In genomic region chr3:170128977-170129431, GRCh38 we compare ENCODE assay signal across 8 cellular contexts. TPM values are rescaled to one million over a fixed set of nuclear protein-coding genes. Genes with fewer than 3 reads are reported as not detected.
DNase-seq lines count a peak whose midpoint lies in the region; ATAC-seq and TF ChIP-seq lines count a peak whose summit lies in the region.

No MANE protein-coding gene starts in this region.

- DNase-seq in AG08396 (ENCODE audit: low spot score) (peak; percentile 18), fibroblast of pulmonary artery (ENCODE audit: low read depth) (peak; percentile 22), NCI-H510A (lab: John Stamatoyannopoulos, UW) (no peak), SK-N-DZ (ENCODE audit: low spot score) (no peak), gastrocnemius medialis (no peak)

- H3K27me3 ChIP-seq in OCI-LY1 (ENCODE audit: insufficient read depth, low read length) (no peaks in the 10 kb centered on the region), gastrocnemius medialis (no peaks in the 10 kb centered on the region)

- in situ Hi-C loops in gastrocnemius medialis (cut with MboI; ENCODE audit: low sequenced_read_pairs in 4 of 4), result no loop called here

- intact Hi-C loops in gastrocnemius medialis (cut with DNase I; ENCODE audit: low total_unique reads), result no loop called here

- H3K9ac ChIP-seq in OCI-LY1 (ENCODE audit: low read length), result no peak overlapping the region

- H3K4me2 ChIP-seq in OCI-LY1 (ENCODE audit: low read length), result peak overlapping the region; percentile 16

- H3K27ac ChIP-seq in OCI-LY1 (ENCODE audit: low read depth, low read length, poor library complexity, severe bottlenecking), result peak overlapping the region; percentile 75
- no peak overlapping the region for H3K27ac ChIP-seq in gastrocnemius medialis

- H3F3A ChIP-seq in OCI-LY1 (ENCODE audit: insufficient read depth, low read length), result peaks cover 12% of the 10 kb centered on the region

- ATAC-seq in GM18517 (IDR thresholded peaks at IDR 0.05; ENCODE audit: unreplicated experiment), result peak; percentile 46
- ATAC-seq in HG02885 (IDR thresholded peaks at IDR 0.05; ENCODE audit: poor library complexity, unreplicated experiment), result peak; percentile 57
- no peak for ATAC-seq in gastrocnemius medialis

- H2AFZ ChIP-seq in OCI-LY1 (ENCODE audit: low read length), result no peak overlapping the region

- H3K4me1 ChIP-seq in OCI-LY1 (ENCODE audit: insufficient read depth, low read length, severe bottlenecking), result peaks cover 27% of the 10 kb centered on the region
- H3K4me1 ChIP-seq in gastrocnemius medialis, result no peaks in the 10 kb centered on the region

- no peak for TF ChIP-seq POLR2A in gastrocnemius medialis (IDR thresholded peaks at IDR 0.05)

- H3K9me3 ChIP-seq in OCI-LY1 (ENCODE audit: low read length) (peaks cover 8% of the 10 kb centered on the region; the same call in 1 of the 2 replicates), gastrocnemius medialis (no peaks in the 10 kb centered on the region)

- H4K20me1 ChIP-seq in OCI-LY1 (ENCODE audit: insufficient read depth, low read length), result no peaks in the 10 kb centered on the region

- TF ChIP-seq CTCF in OCI-LY1 (IDR thresholded peaks at IDR 0.05; ENCODE audit: low read length) (no peak), fibroblast of pulmonary artery (IDR thresholded peaks at IDR 0.05; ENCODE audit: low read length, missing control alignments) (no peak), gastrocnemius medialis (IDR thresholded peaks at IDR 0.05 in 4 of 5, conservative IDR thresholded peaks at IDR 0.05 in 1 of 5) (no peak)

- H3K9me2 ChIP-seq in OCI-LY1 (ENCODE audit: low read depth, low read length), result no peaks in the 10 kb centered on the region

- peaks cover 9% of the 10 kb centered on the region; the same call in 1 of the 2 replicates for H3K79me2 ChIP-seq in OCI-LY1 (ENCODE audit: insufficient read depth, low read length)

- H3K36me3 ChIP-seq in OCI-LY1 (ENCODE audit: insufficient read depth, low read length) (peaks cover 74% of the 10 kb centered on the region), gastrocnemius medialis (peaks cover 0 to 38% of the 10 kb centered on the region in 2 donors)

- H3K4me3 ChIP-seq in OCI-LY1 (ENCODE audit: low read depth, low read length, poor library complexity, severe bottlenecking) (no peak overlapping the region), fibroblast of pulmonary artery (replicated peaks; ENCODE audit: low read depth, low read length) (no peak overlapping the region), gastrocnemius medialis (no peak overlapping the region)

RNA-seq across cellular contexts. Expression of gene PHC3, which starts 52.5 kb away (rescaled TPM):
- polyA plus RNA-seq in SK-N-DZ (2014; cell fraction: cytosol; rRNA removed), result 6.7 and 9.2 TPM in 2 replicates
- 9.9 and 13.2 TPM in 2 replicates for polyA plus RNA-seq in SK-N-DZ (2014; cell fraction: nucleus; rRNA removed)
- total RNA-seq in gastrocnemius medialis, result 10 to 100 TPM; 25.4 to 37.0 (median 32.4) TPM

Comparison
In these comparisons a context has a peak if more than half of its experiments do, and no peak if none do; other contexts are left out.
1. DNase-seq: peak in AG08396 (single experiment) and fibroblast of pulmonary artery (single experiment); none in NCI-H510A (single experiment), SK-N-DZ (single experiment) and gastrocnemius medialis (0 of 2).
2. ATAC-seq: peak in GM18517 (single experiment) and HG02885 (single experiment); none in gastrocnemius medialis (0 of 2).